ENCODE assay signal across 14 cellular contexts in the genomic region with DNA sequence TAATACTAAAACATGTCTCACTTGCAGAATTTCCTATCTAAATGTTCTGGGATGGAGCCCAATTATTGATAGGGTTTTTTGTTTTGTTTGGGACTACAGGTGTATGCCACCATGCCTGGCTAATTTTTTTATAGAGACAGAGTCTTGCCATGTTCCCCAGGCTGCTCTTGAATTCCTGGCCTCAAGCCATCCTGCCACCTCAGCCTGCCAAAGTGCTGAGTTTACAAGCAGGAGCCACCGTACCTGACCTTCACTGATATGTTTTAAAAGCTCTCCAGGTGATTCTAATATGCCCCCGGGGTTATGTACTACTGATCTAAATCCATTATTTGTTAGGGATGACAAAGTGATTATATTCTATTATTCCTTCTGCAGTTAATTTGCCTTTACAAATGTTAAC. TPM values are rescaled to one million over a fixed set of nuclear protein-coding genes. Genes with fewer than 3 reads are reported as not detected.
A peak's percentile ranks its signal among the peaks of the same experiment; 100 is the strongest.
DNase-seq lines count a peak whose midpoint lies in the region; ATAC-seq and TF ChIP-seq lines count a peak whose summit lies in the region.
"Had no signal": no experiment of that assay in that cellular context is flagged by ENCODE, and none has a peak within 500 bp of the region (broad histone marks: within the 10 kb centered on the region; RNA-seq: fewer than 3 reads in every experiment).

No MANE protein-coding gene starts in this region.

- peaks cover 11% of the 10 kb centered on the region for H3K4me1 Mint-ChIP-seq in activated B cell treated with CpG ODN at 0.5 μM for 24 hours

- TF ChIP-seq POLR2A in esophagus squamous epithelium (IDR thresholded peaks at IDR 0.05): no peak

- H3K36me3 Mint-ChIP-seq in activated B cell treated with CpG ODN at 0.5 μM for 24 hours (ENCODE audit: low read depth): peaks cover 8% of the 10 kb centered on the region

- no peaks in the 10 kb centered on the region for H3K27me3 Mint-ChIP-seq in activated B cell treated with CpG ODN at 0.5 μM for 24 hours
- H3K27me3 Mint-ChIP-seq: activated CD4-positive, alpha-beta memory T cell treated with anti-CD3 and anti-CD28 coated beads, Interleukin-2, amount 10 ng/mL, durations not matched to agents 7 days and 5 days; stimulated activated memory B cell treated with anti-CD40 and anti-IgM and Interleukin-4, amounts not matched to agents 10 μg/mL and 1 μg/mL and 100 μg/mL, for 72 hours had no signal

- POLR2A ChIA-PET in activated B cell treated with CpG ODN at 0.5 μM for 24 hours (lab: Charles Lee): no interaction called here

- intact Hi-C loops in activated B cell treated with CpG ODN at 0.5 μM for 24 hours (cut with micrococcal nuclease) (no loop called here), esophagus squamous epithelium (cut with DNase I) (no loop called here)

- DNase-seq in COLO668 (lab: John Stamatoyannopoulos, UW; ENCODE audit: unreplicated experiment) (peak; percentile 44), LoVo (ENCODE audit: low spot score) (peak; percentile 19), activated B cell treated with CpG ODN at 0.5 μM for 24 hours (no peak), esophagus squamous epithelium (lab: John Stamatoyannopoulos, UW) (no peak)
- DNase-seq in effector CD4-positive, alpha-beta T cell: no peak
- DNase-seq: activated CD4-positive, alpha-beta memory T cell treated with anti-CD3 and anti-CD28 coated beads, Interleukin-2, amount 10 ng/mL, durations not matched to agents 7 days and 5 days; effector memory CD4-positive, alpha-beta T cell; hippocampal formation; NCI-H1930; SJCRH30 had no signal

- ATAC-seq in activated B cell treated with CpG ODN at 0.5 μM for 24 hours (ENCODE audit: low read depth): no peak
- no peak for ATAC-seq in HG03442 (IDR thresholded peaks at IDR 0.05; ENCODE audit: unreplicated experiment)
- no peak for ATAC-seq in GM18858 (IDR thresholded peaks at IDR 0.05; ENCODE audit: unreplicated experiment)
- ATAC-seq: stimulated activated memory B cell treated with anti-CD40 and anti-IgM and Interleukin-4, amounts not matched to agents 10 μg/mL and 1 μg/mL and 100 μg/mL, for 72 hours had no signal

- H3K4me3 Mint-ChIP-seq in activated B cell treated with CpG ODN at 0.5 μM for 24 hours: peak overlapping the region; percentile 33

- H3K4me3 ChIP-seq in mucosa of rectum (ENCODE audit: low read length in 2 of 2) (no peak overlapping the region), esophagus squamous epithelium (no peak overlapping the region)
- H3K4me3 ChIP-seq: SJCRH30 had no signal

- H3K27ac Mint-ChIP-seq in activated B cell treated with CpG ODN at 0.5 μM for 24 hours: no peak overlapping the region
- H3K27ac Mint-ChIP-seq: activated CD4-positive, alpha-beta memory T cell treated with anti-CD3 and anti-CD28 coated beads, Interleukin-2, amount 10 ng/mL, durations not matched to agents 7 days and 5 days had no signal

- no peaks in the 10 kb centered on the region for H3K9me3 ChIP-seq in mucosa of rectum (ENCODE audit: control insufficient read depth in 2 of 2, low read length in 2 of 2)
- H3K9me3 ChIP-seq in esophagus squamous epithelium: no peaks in the 10 kb centered on the region
- H3K9me3 ChIP-seq: SJCRH30 had no signal

- TF ChIP-seq CTCF in activated B cell treated with CpG ODN at 0.5 μM for 24 hours (IDR thresholded peaks at IDR 0.05): no peak
- TF ChIP-seq CTCF in esophagus squamous epithelium (IDR thresholded peaks at IDR 0.05): no peak

- peak overlapping the region; percentile 2 to 22 for H3K27ac ChIP-seq in mucosa of rectum (ENCODE audit: low read depth in 2 of 2, low read length in 2 of 2)
- H3K27ac ChIP-seq in esophagus squamous epithelium: no peak overlapping the region
- H3K27ac ChIP-seq: SJCRH30 had no signal

- H3K27me3 ChIP-seq in mucosa of rectum (ENCODE audit: control insufficient read depth in 2 of 2, insufficient read depth in 2 of 2, low read length in 2 of 2) (no peaks in the 10 kb centered on the region), esophagus squamous epithelium (no peaks in the 10 kb centered on the region)
- H3K27me3 ChIP-seq: SJCRH30 had no signal

- WGBS in esophagus squamous epithelium, 2 donors: 38 to 60% methylated on average over 2 of the region's 2 CpGs

- CTCF ChIA-PET in activated B cell treated with CpG ODN at 0.5 μM for 24 hours (lab: Charles Lee): no interaction called here

- no peaks in the 10 kb centered on the region for H3K9me3 Mint-ChIP-seq in activated B cell treated with CpG ODN at 0.5 μM for 24 hours
- H3K9me3 Mint-ChIP-seq: stimulated activated memory B cell treated with anti-CD40 and anti-IgM and Interleukin-4, amounts not matched to agents 10 μg/mL and 1 μg/mL and 100 μg/mL, for 72 hours had no signal

- H3K36me3 ChIP-seq in mucosa of rectum (ENCODE audit: control insufficient read depth in 2 of 2, insufficient read depth in 2 of 2, low read length in 2 of 2) (peaks cover 5 to 6% of the 10 kb centered on the region in 2 donors), esophagus squamous epithelium (peaks cover 0 to 8% (median 3%) of the 10 kb centered on the region in 3 donors)
- H3K36me3 ChIP-seq: SJCRH30 had no signal

- H3K9ac ChIP-seq in mucosa of rectum (ENCODE audit: low read depth in 1 of 2, low read length in 2 of 2): no peak overlapping the region

- H3K4me1 ChIP-seq in mucosa of rectum (ENCODE audit: control insufficient read depth in 2 of 2, insufficient read depth in 2 of 2, low read length in 2 of 2): peaks cover 10 to 27% of the 10 kb centered on the region in 2 donors
- H3K4me1 ChIP-seq in esophagus squamous epithelium: peaks cover 9 to 37% (median 13%) of the 10 kb centered on the region in 3 donors

RNA-seq across cellular contexts. Expression of a gene that starts 2.2 kb away (rescaled TPM):
- total RNA-seq in activated B cell treated with CpG ODN at 0.5 μM for 24 hours (9.7 and 14.0 TPM in 2 replicates), esophagus squamous epithelium (1 to 10 TPM; 1.6 to 8.9 (median 6.0) TPM)

Comparison
In these comparisons a context has a peak if more than half of its experiments do, and no peak if none do; other contexts are left out.
1. DNase-seq: peak in COLO668 (single experiment) and LoVo (single experiment); none in activated B cell treated with CpG ODN at 0.5 μM for 24 hours (single experiment), effector CD4-positive, alpha-beta T cell (single experiment) and esophagus squamous epithelium (single experiment).
2. H3K27ac ChIP-seq: peak in mucosa of rectum (2 of 2); none in esophagus squamous epithelium (0 of 4).